In genomic region chrX:136711147-136711546, GRCh38 we compare ENCODE assay signal across 8 cellular contexts.
A peak's percentile ranks its signal among the peaks of the same experiment; 100 is the strongest.
DNase-seq lines count a peak whose midpoint lies in the region; ATAC-seq and TF ChIP-seq lines count a peak whose summit lies in the region.

No MANE protein-coding gene starts in this region.

- H3K4me1 Mint-ChIP-seq in CD14-positive monocyte = peaks cover 35% of the 10 kb centered on the region
- peaks cover 15 to 34% (median 19%) of the 10 kb centered on the region in 3 donors for H3K4me1 Mint-ChIP-seq in naive B cell

- H3K27ac Mint-ChIP-seq in CD14-positive monocyte = peak overlapping the region; percentile 18 to 92 (median 86)
- peak overlapping the region; percentile 21 to 98 (median 64) for H3K27ac Mint-ChIP-seq in naive B cell

- intact Hi-C loops in CD14-positive monocyte (cut with micrococcal nuclease) = no loop called here

- H3K9me3 Mint-ChIP-seq in CD14-positive monocyte (no peaks in the 10 kb centered on the region), naive B cell (no peaks in the 10 kb centered on the region)

- H3K27me3 Mint-ChIP-seq in CD14-positive monocyte (ENCODE audit: low read depth in 3 of 3) = peaks cover 0 to 1% (median 0%) of the 10 kb centered on the region in 3 donors
- H3K27me3 Mint-ChIP-seq in naive B cell = no peaks in the 10 kb centered on the region

- DNase-seq in CD14-positive monocyte (ENCODE audit: low spot score) (no peak), RPMI7951 (ENCODE audit: low read depth) (peak; percentile 25), dermis microvascular lymphatic vessel endothelial cell (ENCODE audit: low read depth in 2 of 2) (peak; percentile 11 to 48), naive B cell (no peak), NCI-H510A treated with DMSO at 0.1 percent for 48 hours (lab: John Stamatoyannopoulos, UW) (no peak), NCI-H2227 (lab: John Stamatoyannopoulos, UW; ENCODE audit: unreplicated experiment) (no peak)

- H3K4me3 Mint-ChIP-seq in CD14-positive monocyte = no peak overlapping the region
- H3K4me3 Mint-ChIP-seq in naive B cell = peak overlapping the region in 2 of 8 donors; percentile 10 to 57

- ATAC-seq in GM18511 (IDR thresholded peaks at IDR 0.05; ENCODE audit: unreplicated experiment) (peak; percentile 38), naive B cell (ENCODE audit: low read depth in 2 of 2) (no peak), HG02884 (IDR thresholded peaks at IDR 0.05; ENCODE audit: unreplicated experiment) (no peak)

- peak; percentile 21 for TF ChIP-seq CTCF in CD14-positive monocyte (IDR thresholded peaks at IDR 0.05)

- H3K36me3 Mint-ChIP-seq in CD14-positive monocyte (peaks cover 17 to 30% of the 10 kb centered on the region in 2 donors), naive B cell (no peaks in the 10 kb centered on the region)

Comparison
In these comparisons a context has a peak if more than half of its experiments do, and no peak if none do; other contexts are left out.
1. DNase-seq: peak in RPMI7951 (single experiment) and dermis microvascular lymphatic vessel endothelial cell (2 of 2); none in CD14-positive monocyte (single experiment), naive B cell (single experiment), NCI-H510A treated with DMSO at 0.1 percent for 48 hours (single experiment) and NCI-H2227 (single experiment).